ENCODE assay signal across 1 cellular context in genomic region chr1:109253803-109254620, GRCh38.
A peak's percentile ranks its signal among the peaks of the same experiment; 100 is the strongest.
TF ChIP-seq lines count a peak whose summit lies in the region.

No MANE protein-coding gene starts in this region.

TF ChIP-seq in K562, 482 proteins besides CTCF, POLR2A, EP300 and RAD21 (continued from another document and continues in another):
- TF ChIP-seq, protein P1, sequence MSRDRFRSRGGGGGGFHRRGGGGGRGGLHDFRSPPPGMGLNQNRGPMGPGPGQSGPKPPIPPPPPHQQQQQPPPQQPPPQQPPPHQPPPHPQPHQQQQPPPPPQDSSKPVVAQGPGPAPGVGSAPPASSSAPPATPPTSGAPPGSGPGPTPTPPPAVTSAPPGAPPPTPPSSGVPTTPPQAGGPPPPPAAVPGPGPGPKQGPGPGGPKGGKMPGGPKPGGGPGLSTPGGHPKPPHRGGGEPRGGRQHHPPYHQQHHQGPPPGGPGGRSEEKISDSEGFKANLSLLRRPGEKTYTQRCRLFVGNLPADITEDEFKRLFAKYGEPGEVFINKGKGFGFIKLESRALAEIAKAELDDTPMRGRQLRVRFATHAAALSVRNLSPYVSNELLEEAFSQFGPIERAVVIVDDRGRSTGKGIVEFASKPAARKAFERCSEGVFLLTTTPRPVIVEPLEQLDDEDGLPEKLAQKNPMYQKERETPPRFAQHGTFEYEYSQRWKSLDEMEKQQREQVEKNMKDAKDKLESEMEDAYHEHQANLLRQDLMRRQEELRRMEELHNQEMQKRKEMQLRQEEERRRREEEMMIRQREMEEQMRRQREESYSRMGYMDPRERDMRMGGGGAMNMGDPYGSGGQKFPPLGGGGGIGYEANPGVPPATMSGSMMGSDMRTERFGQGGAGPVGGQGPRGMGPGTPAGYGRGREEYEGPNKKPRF (IDR thresholded peaks at IDR 0.05; ENCODE audit: low read depth, low read length) = no peak
- peak; percentile 16; the same call in 1 of the 2 replicates for TF ChIP-seq POLR2G (IDR thresholded peaks at IDR 0.05; ENCODE audit: low read depth, low read length)
- no peak for TF ChIP-seq C11orf30 (IDR thresholded peaks at IDR 0.05; ENCODE audit: low read depth)
- TF ChIP-seq FOXM1 (IDR thresholded peaks at IDR 0.05; ENCODE audit: low read depth) = no peak
- TF ChIP-seq FOXM1 (CRISPR knock-in tag; IDR thresholded peaks at IDR 0.05; ENCODE audit: low read depth) = no peak
- peak in 1 of 2 experiments; percentile 60; a peak in 1 of 4 replicates for TF ChIP-seq ZNF639 (CRISPR knock-in tag; conservative IDR thresholded peaks at IDR 0.05 in 1 of 2, IDR thresholded peaks at IDR 0.05 in 1 of 2)
- TF ChIP-seq, protein P2, sequence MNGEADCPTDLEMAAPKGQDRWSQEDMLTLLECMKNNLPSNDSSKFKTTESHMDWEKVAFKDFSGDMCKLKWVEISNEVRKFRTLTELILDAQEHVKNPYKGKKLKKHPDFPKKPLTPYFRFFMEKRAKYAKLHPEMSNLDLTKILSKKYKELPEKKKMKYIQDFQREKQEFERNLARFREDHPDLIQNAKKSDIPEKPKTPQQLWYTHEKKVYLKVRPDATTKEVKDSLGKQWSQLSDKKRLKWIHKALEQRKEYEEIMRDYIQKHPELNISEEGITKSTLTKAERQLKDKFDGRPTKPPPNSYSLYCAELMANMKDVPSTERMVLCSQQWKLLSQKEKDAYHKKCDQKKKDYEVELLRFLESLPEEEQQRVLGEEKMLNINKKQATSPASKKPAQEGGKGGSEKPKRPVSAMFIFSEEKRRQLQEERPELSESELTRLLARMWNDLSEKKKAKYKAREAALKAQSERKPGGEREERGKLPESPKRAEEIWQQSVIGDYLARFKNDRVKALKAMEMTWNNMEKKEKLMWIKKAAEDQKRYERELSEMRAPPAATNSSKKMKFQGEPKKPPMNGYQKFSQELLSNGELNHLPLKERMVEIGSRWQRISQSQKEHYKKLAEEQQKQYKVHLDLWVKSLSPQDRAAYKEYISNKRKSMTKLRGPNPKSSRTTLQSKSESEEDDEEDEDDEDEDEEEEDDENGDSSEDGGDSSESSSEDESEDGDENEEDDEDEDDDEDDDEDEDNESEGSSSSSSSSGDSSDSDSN (IDR thresholded peaks at IDR 0.05; ENCODE audit: borderline replicate concordance in 1 of 2, low read depth in 2 of 2, low read length in 2 of 2) = 0 out of 4 replicates have a peak, but pooled peaks of 1 of the 2 experiments have one; percentile 47
- no peak for TF ChIP-seq ZNF311 (CRISPR knock-in tag; IDR thresholded peaks at IDR 0.05)
- no peak for TF ChIP-seq ZNF75A (CRISPR knock-in tag; IDR thresholded peaks at IDR 0.05)
- TF ChIP-seq SMAD2 (IDR thresholded peaks at IDR 0.05; ENCODE audit: low read depth, low read length) = no peak
- TF ChIP-seq SRSF1 (IDR thresholded peaks at IDR 0.05; ENCODE audit: low read depth, low read length) = no peak
- no peak for TF ChIP-seq ZNF830 (CRISPR knock-in tag; IDR thresholded peaks at IDR 0.05)
- peak; percentile 80; the same call in 1 of the 2 replicates for TF ChIP-seq KAT7 (CRISPR knock-in tag; IDR thresholded peaks at IDR 0.05; ENCODE audit: borderline replicate concordance)
- peak; percentile 69; the same call in 1 of the 2 replicates for TF ChIP-seq DPF2 (IDR thresholded peaks at IDR 0.05)
- TF ChIP-seq NFIC (IDR thresholded peaks at IDR 0.05) = no peak
- TF ChIP-seq CBFA2T2 (conservative IDR thresholded peaks at IDR 0.05) = peak; percentile 28
- no peak for TF ChIP-seq RBFOX2 (IDR thresholded peaks at IDR 0.05; ENCODE audit: low read depth, low read length)
- TF ChIP-seq ERF (CRISPR knock-in tag; IDR thresholded peaks at IDR 0.05) = 0 out of 2 replicates have a peak, but pooled peaks have one; percentile 11
- TF ChIP-seq ZNF197 (CRISPR knock-in tag; IDR thresholded peaks at IDR 0.05; ENCODE audit: low read depth) = no peak
- no peak for TF ChIP-seq ZBTB43 (CRISPR knock-in tag; IDR thresholded peaks at IDR 0.05)
- no peak for TF ChIP-seq ZBTB12 (CRISPR knock-in tag; IDR thresholded peaks at IDR 0.05)
- TF ChIP-seq ZNF766 (CRISPR knock-in tag; conservative IDR thresholded peaks at IDR 0.05) = peak; percentile 26; the same call in 1 of the 2 replicates
- TF ChIP-seq ZNF174 (CRISPR knock-in tag; IDR thresholded peaks at IDR 0.05) = no peak
- TF ChIP-seq, protein P3, sequence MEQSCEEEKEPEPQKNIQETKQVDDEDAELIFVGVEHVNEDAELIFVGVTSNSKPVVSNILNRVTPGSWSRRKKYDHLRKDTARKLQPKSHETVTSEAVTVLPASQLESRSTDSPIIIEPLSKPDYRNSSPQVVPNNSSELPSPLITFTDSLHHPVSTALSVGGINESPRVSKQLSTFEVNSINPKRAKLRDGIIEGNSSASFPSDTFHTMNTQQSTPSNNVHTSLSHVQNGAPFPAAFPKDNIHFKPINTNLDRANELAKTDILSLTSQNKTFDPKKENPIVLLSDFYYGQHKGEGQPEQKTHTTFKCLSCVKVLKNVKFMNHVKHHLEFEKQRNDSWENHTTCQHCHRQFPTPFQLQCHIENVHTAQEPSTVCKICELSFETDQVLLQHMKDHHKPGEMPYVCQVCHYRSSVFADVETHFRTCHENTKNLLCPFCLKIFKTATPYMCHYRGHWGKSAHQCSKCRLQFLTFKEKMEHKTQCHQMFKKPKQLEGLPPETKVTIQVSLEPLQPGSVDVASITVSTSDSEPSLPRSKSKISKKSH (CRISPR knock-in tag; IDR thresholded peaks at IDR 0.05) = no peak
- TF ChIP-seq SAP30 (IDR thresholded peaks at IDR 0.05; ENCODE audit: borderline replicate concordance, insufficient read depth, low read depth, low read length, poor library complexity, severe bottlenecking) = no peak
- TF ChIP-seq GABPA (tag; conservative IDR thresholded peaks at IDR 0.05; ENCODE audit: low read depth) = no peak
- no peak for TF ChIP-seq ELF4 (CRISPR knock-in tag; IDR thresholded peaks at IDR 0.05)
- TF ChIP-seq NR2C2 (CRISPR knock-in tag; IDR thresholded peaks at IDR 0.05) = no peak
- TF ChIP-seq NR2C2 (tag; IDR thresholded peaks at IDR 0.05) = no peak
- TF ChIP-seq HCFC1 (IDR thresholded peaks at IDR 0.05; ENCODE audit: low read depth, low read length) = no peak
- TF ChIP-seq, protein P4, sequence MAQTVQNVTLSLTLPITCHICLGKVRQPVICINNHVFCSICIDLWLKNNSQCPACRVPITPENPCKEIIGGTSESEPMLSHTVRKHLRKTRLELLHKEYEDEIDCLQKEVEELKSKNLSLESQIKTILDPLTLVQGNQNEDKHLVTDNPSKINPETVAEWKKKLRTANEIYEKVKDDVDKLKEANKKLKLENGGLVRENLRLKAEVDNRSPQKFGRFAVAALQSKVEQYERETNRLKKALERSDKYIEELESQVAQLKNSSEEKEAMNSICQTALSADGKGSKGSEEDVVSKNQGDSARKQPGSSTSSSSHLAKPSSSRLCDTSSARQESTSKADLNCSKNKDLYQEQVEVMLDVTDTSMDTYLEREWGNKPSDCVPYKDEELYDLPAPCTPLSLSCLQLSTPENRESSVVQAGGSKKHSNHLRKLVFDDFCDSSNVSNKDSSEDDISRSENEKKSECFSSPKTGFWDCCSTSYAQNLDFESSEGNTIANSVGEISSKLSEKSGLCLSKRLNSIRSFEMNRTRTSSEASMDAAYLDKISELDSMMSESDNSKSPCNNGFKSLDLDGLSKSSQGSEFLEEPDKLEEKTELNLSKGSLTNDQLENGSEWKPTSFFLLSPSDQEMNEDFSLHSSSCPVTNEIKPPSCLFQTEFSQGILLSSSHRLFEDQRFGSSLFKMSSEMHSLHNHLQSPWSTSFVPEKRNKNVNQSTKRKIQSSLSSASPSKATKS (CRISPR knock-in tag; IDR thresholded peaks at IDR 0.05) = no peak
- TF ChIP-seq, protein P5, sequence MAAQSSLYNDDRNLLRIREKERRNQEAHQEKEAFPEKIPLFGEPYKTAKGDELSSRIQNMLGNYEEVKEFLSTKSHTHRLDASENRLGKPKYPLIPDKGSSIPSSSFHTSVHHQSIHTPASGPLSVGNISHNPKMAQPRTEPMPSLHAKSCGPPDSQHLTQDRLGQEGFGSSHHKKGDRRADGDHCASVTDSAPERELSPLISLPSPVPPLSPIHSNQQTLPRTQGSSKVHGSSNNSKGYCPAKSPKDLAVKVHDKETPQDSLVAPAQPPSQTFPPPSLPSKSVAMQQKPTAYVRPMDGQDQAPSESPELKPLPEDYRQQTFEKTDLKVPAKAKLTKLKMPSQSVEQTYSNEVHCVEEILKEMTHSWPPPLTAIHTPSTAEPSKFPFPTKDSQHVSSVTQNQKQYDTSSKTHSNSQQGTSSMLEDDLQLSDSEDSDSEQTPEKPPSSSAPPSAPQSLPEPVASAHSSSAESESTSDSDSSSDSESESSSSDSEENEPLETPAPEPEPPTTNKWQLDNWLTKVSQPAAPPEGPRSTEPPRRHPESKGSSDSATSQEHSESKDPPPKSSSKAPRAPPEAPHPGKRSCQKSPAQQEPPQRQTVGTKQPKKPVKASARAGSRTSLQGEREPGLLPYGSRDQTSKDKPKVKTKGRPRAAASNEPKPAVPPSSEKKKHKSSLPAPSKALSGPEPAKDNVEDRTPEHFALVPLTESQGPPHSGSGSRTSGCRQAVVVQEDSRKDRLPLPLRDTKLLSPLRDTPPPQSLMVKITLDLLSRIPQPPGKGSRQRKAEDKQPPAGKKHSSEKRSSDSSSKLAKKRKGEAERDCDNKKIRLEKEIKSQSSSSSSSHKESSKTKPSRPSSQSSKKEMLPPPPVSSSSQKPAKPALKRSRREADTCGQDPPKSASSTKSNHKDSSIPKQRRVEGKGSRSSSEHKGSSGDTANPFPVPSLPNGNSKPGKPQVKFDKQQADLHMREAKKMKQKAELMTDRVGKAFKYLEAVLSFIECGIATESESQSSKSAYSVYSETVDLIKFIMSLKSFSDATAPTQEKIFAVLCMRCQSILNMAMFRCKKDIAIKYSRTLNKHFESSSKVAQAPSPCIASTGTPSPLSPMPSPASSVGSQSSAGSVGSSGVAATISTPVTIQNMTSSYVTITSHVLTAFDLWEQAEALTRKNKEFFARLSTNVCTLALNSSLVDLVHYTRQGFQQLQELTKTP (IDR thresholded peaks at IDR 0.05; ENCODE audit: low read depth in 1 of 2, partially characterized antibody in 2 of 2) = no peak
- TF ChIP-seq L3MBTL2 (IDR thresholded peaks at IDR 0.05) = no peak; the same call in 1 of the 2 replicates
- no peak for TF ChIP-seq STAG1 (CRISPR knock-in tag; IDR thresholded peaks at IDR 0.05; ENCODE audit: borderline replicate concordance)
- TF ChIP-seq, protein P6, sequence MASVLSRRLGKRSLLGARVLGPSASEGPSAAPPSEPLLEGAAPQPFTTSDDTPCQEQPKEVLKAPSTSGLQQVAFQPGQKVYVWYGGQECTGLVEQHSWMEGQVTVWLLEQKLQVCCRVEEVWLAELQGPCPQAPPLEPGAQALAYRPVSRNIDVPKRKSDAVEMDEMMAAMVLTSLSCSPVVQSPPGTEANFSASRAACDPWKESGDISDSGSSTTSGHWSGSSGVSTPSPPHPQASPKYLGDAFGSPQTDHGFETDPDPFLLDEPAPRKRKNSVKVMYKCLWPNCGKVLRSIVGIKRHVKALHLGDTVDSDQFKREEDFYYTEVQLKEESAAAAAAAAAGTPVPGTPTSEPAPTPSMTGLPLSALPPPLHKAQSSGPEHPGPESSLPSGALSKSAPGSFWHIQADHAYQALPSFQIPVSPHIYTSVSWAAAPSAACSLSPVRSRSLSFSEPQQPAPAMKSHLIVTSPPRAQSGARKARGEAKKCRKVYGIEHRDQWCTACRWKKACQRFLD (CRISPR knock-in tag; IDR thresholded peaks at IDR 0.05) = 0 out of 2 replicates have a peak, but pooled peaks have one; percentile 52
- TF ChIP-seq, protein P7, sequence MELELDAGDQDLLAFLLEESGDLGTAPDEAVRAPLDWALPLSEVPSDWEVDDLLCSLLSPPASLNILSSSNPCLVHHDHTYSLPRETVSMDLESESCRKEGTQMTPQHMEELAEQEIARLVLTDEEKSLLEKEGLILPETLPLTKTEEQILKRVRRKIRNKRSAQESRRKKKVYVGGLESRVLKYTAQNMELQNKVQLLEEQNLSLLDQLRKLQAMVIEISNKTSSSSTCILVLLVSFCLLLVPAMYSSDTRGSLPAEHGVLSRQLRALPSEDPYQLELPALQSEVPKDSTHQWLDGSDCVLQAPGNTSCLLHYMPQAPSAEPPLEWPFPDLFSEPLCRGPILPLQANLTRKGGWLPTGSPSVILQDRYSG (tag; conservative IDR thresholded peaks at IDR 0.05; ENCODE audit: low read depth) = no peak
- TF ChIP-seq PURB (CRISPR knock-in tag; IDR thresholded peaks at IDR 0.05; ENCODE audit: low read depth) = no peak
- 0 out of 2 replicates have a peak, but pooled peaks have one; percentile 22 for TF ChIP-seq POLR2AphosphoS5 (IDR thresholded peaks at IDR 0.05; ENCODE audit: control insufficient read depth, insufficient read depth, low read depth, low read length)
- no peak for TF ChIP-seq BRCA1 (IDR thresholded peaks at IDR 0.05)
- no peak for TF ChIP-seq BRCA1 (CRISPR knock-in tag; IDR thresholded peaks at IDR 0.05)
- TF ChIP-seq THRB (CRISPR knock-in tag; conservative IDR thresholded peaks at IDR 0.05) = no peak
- no peak for TF ChIP-seq RFX1 (IDR thresholded peaks at IDR 0.05)
- no peak for TF ChIP-seq NCOA1 (IDR thresholded peaks at IDR 0.05; ENCODE audit: low read depth)
